In the genomic region with DNA sequence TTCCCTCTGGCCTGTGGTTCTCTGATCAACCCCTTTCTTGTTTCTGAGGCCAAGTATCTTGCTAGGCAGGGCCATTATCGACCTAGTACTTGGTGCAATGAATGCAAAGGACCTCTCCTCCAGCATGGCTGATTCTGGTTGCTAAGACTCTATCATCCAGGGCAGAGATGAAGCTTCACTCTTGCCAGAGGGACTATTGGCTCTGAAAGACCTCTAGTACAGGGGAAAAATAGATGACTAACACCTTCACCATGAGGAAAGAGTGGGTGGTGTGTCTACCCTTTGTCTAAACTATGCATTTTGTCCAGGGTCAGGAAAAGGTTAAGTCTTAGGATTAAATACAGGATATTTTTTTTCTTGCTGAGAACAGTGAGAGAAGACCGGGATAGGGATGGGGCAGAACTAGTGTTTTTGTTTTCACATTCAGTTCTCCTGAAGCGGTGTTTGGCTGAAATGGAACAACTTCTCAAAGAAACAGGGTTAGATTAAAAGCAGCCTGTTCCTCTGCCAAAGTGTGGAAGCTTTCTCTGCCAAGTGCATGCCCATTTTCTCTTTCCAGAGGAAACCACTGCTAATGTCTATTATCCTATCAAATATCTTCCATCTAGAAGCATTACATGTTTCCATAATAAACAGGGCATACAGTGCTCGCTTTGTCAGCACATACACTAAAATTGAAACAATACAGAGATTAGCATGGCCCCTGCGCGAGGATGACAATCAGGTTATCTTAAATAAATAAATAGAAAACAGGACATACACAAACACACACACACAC, we compare ENCODE assay signal across 9 cellular contexts. TPM values are rescaled to one million over a fixed set of nuclear protein-coding genes. Genes with fewer than 3 reads are reported as not detected.
DNase-seq lines count a peak whose midpoint lies in the region; ATAC-seq, FAIRE-seq and TF ChIP-seq lines count a peak whose summit lies in the region.
"Had no signal": no experiment of that assay in that cellular context is flagged by ENCODE, and none has a peak within 500 bp of the region (broad histone marks: within the 10 kb centered on the region; RNA-seq: fewer than 3 reads in every experiment).

No MANE protein-coding gene starts in this region.

- TF ChIP-seq CTCF in A549 (IDR thresholded peaks at IDR 0.05) (no peak), MCF 10A (IDR thresholded peaks at IDR 0.05; ENCODE audit: unreplicated experiment) (no peak), liver (IDR thresholded peaks at IDR 0.05; ENCODE audit: low read depth, low read length, missing input control) (no peak)

- H3K4me2 ChIP-seq in A549, result peak overlapping the region; percentile 87

- no peaks in the 10 kb centered on the region for H3K9me3 ChIP-seq in A549
- no peaks in the 10 kb centered on the region for H3K9me3 ChIP-seq in HUES48 (ENCODE audit: control insufficient read depth, insufficient read depth, low read length)
- H3K9me3 ChIP-seq in liver (ENCODE audit: control insufficient read depth in 4 of 4, low read length in 3 of 4), result no peaks in the 10 kb centered on the region

- POLR2A ChIA-PET in A549 (lab: Yijun Ruan, JAX) (no interaction called here), MCF 10A (lab: Yijun Ruan, JAX) (interaction anchor here (1.0 to 14.3 kb wide), 3 partner anchors 11 to 816 kb away, joined by 3 to 532 read pairs (median 342); a partner anchor contains a TSS)

- peak overlapping the region; percentile 89 for H3K27ac Mint-ChIP-seq in MCF 10A (ENCODE audit: low read depth, unreplicated experiment)

- TF ChIP-seq RAD21 in A549 (conservative IDR thresholded peaks at IDR 0.05 in 1 of 2, IDR thresholded peaks at IDR 0.05 in 1 of 2) (no peak), liver (IDR thresholded peaks at IDR 0.05) (no peak)

- no peak overlapping the region for H3K4me3 ChIP-seq in A549
- H3K4me3 ChIP-seq in HUES48 (ENCODE audit: low read depth, low read length), result no peak overlapping the region
- H3K4me3 ChIP-seq in liver (ENCODE audit: low read depth in 1 of 3, low read length in 3 of 3), result no peak overlapping the region

- DNase-seq in A549 (ENCODE audit: low read depth in 1 of 2, low spot score in 1 of 2), result peak in 1 of 2 experiments; percentile 61
- DNase-seq in MCF 10A (ENCODE audit: unreplicated experiment), result peak; percentile 93
- no peak for DNase-seq in left cardiac atrium
- no peak for DNase-seq in cardiac septum (ENCODE audit: low spot score)

- H3K9me3 Mint-ChIP-seq in MCF 10A (ENCODE audit: unreplicated experiment), result no peaks in the 10 kb centered on the region

- TF ChIP-seq POLR2A in A549 (IDR thresholded peaks at IDR 0.05; ENCODE audit: low read length), result no peak

- TF ChIP-seq EP300 in A549 (IDR thresholded peaks at IDR 0.05), result no peak

- peaks cover 37% of the 10 kb centered on the region for H3K4me1 Mint-ChIP-seq in MCF 10A (ENCODE audit: insufficient read depth, unreplicated experiment)

- FAIRE-seq in A549 (lab: Jason Lieb, UNC), result no peak
- FAIRE-seq: colon had no signal

- H3K9ac ChIP-seq in HUES48 (ENCODE audit: low read depth, low read length) (no peak overlapping the region), liver (ENCODE audit: low read depth in 1 of 2, low read length in 2 of 2) (peak overlapping the region in 1 of 2 donors; percentile 9)

- H3K27me3 ChIP-seq in HUES48 (ENCODE audit: control insufficient read depth, insufficient read depth, low read length) (no peaks in the 10 kb centered on the region), liver (ENCODE audit: control insufficient read depth in 4 of 4, insufficient read depth in 4 of 4, low read length in 3 of 4) (no peaks in the 10 kb centered on the region)

- H3K36me3 ChIP-seq in HUES48 (ENCODE audit: control insufficient read depth, insufficient read depth, low read length), result peaks cover 50% of the 10 kb centered on the region
- H3K36me3 ChIP-seq in liver (ENCODE audit: control insufficient read depth in 4 of 4, insufficient read depth in 3 of 4, low read depth in 1 of 4, low read length in 3 of 4), result peaks cover 0 to 37% (median 12%) of the 10 kb centered on the region in 4 donors

- peaks cover 69% of the 10 kb centered on the region for H3K4me1 ChIP-seq in A549
- H3K4me1 ChIP-seq in HUES48 (ENCODE audit: control insufficient read depth, insufficient read depth, low read length), result peaks cover 15% of the 10 kb centered on the region; the same call in 1 of the 2 replicates
- H3K4me1 ChIP-seq in liver (ENCODE audit: control insufficient read depth in 4 of 4, insufficient read depth in 4 of 4, low read length in 3 of 4), result peaks cover 23 to 91% (median 81%) of the 10 kb centered on the region in 4 donors

- intact Hi-C loops in MCF 10A (cut with micrococcal nuclease), result loop anchor here (1.0 kb wide), 1 partner anchor 8 kb away; no protein-coding TSS in a partner anchor
- intact Hi-C loops in left cardiac atrium (cut with DNase I), result no loop called here
- intact Hi-C loops in cardiac septum (cut with DNase I), result loop anchor here (10.0 kb wide), 1 partner anchor 174 kb away; a partner anchor contains a TSS

- BruUV-seq in MCF 10A (replicated peaks; lab: Mats Ljungman, UMichigan), result no TSS peak

- H3K27ac ChIP-seq in A549 (peak overlapping the region; percentile 97), HUES48 (ENCODE audit: low read depth, low read length) (peak overlapping the region; percentile 56), liver (ENCODE audit: low read depth in 1 of 2, low read length in 2 of 2) (peak overlapping the region; percentile 97 to 99)

- no peaks in the 10 kb centered on the region for H3K27me3 Mint-ChIP-seq in MCF 10A (ENCODE audit: insufficient read depth, unreplicated experiment)

- CTCF ChIA-PET in A549 (lab: Yijun Ruan, JAX) (interaction anchor here (1.1 to 1.8 kb wide), 2 partner anchors 7 to 13 kb away, joined by 3 to 5 read pairs; no protein-coding TSS in a partner anchor), MCF 10A (lab: Yijun Ruan, JAX) (interaction anchor here (0.6 to 8.4 kb wide), 8 partner anchors 8 to 214 kb away, joined by 3 to 83 read pairs (median 5); no protein-coding TSS in a partner anchor)

- peaks cover 74% of the 10 kb centered on the region for H3K36me3 Mint-ChIP-seq in MCF 10A (ENCODE audit: insufficient read depth, unreplicated experiment)

- 38% methylated on average over 6 of the region's 6 CpGs for WGBS in A549 (ENCODE audit: missing lambda C conversion rate)
- WGBS in liver, result 41% methylated on average over 6 of the region's 6 CpGs

- peak overlapping the region; percentile 54 for H3K4me3 Mint-ChIP-seq in MCF 10A (ENCODE audit: unreplicated experiment)

- no peak for ATAC-seq in A549
- no peak for ATAC-seq in HG02571 (IDR thresholded peaks at IDR 0.05; ENCODE audit: unreplicated experiment)
- no peak for ATAC-seq in activated CD4-positive, CD25-positive, alpha-beta regulatory T cell treated with anti-CD3 and anti-CD28 coated beads, Interleukin-2, amount 50 U/mL, for 24 hours
- ATAC-seq in left cardiac atrium, result no peak

TF ChIP-seq in A549, 52 proteins besides CTCF, POLR2A, EP300 and RAD21 (continues in another document):
- no peak for TF ChIP-seq SMC3 (IDR thresholded peaks at IDR 0.05)
- TF ChIP-seq CHD2 (IDR thresholded peaks at IDR 0.05; ENCODE audit: low read length, partially characterized antibody), result no peak
- no peak for TF ChIP-seq RNF2 (IDR thresholded peaks at IDR 0.05; ENCODE audit: borderline replicate concordance, low read depth)

RNA-seq across cellular contexts. Expression of a gene that starts 5.0 kb away (rescaled TPM):
- polyA plus RNA-seq in A549 (2011; rRNA removed) (23.8 and 24.9 TPM in 2 replicates), A549 (2017; fragmentation: RNase III; extraction: RNeasy Plus Mini Kit Qiagen cat#74134 plus additional on column Dnase treatment) (50.3 to 52.5 TPM (median 52.0 TPM) in 3 replicates), liver (10 to 100 TPM in 1 of 2 donors, 1 to 10 TPM in 1; 8.2 to 20.2 TPM)
- polyA plus RNA-seq in A549 (2012; cell fraction: cytosol; rRNA removed), result 63.0 and 82.2 TPM in 2 replicates
- 57.0 and 68.5 TPM in 2 replicates for polyA plus RNA-seq in A549 (2012; cell fraction: nucleus; rRNA removed)
- 14.3 and 14.9 TPM in 2 replicates for polyA minus RNA-seq in A549 (2011; rRNA and poly(A)+ RNA removed)
- total RNA-seq in MCF 10A (2022) (23.2 and 31.6 TPM in 2 replicates), liver (1 to 10 TPM; 6.8 to 9.5 TPM), left cardiac atrium (10 to 100 TPM; 21.4 to 33.8 TPM), cardiac septum (10.2 TPM)

RNA-seq across cellular contexts. Expression of a gene that starts 23.8 kb away (rescaled TPM):
- 12.5 and 12.8 TPM in 2 replicates for polyA plus RNA-seq in A549 (2011; rRNA removed)
- polyA plus RNA-seq in A549 (2012; cell fraction: cytosol; rRNA removed), result 8.1 and 12.1 TPM in 2 replicates
- 14.0 and 14.9 TPM in 2 replicates for polyA plus RNA-seq in A549 (2012; cell fraction: nucleus; rRNA removed)
- 15.2 to 21.8 TPM (median 17.2 TPM) in 3 replicates for polyA plus RNA-seq in A549 (2017; fragmentation: RNase III; extraction: RNeasy Plus Mini Kit Qiagen cat#74134 plus additional on column Dnase treatment)
- polyA minus RNA-seq in A549 (2011; rRNA and poly(A)+ RNA removed), result 24.0 and 25.4 TPM in 2 replicates
- total RNA-seq in MCF 10A (2022), result 20.0 and 29.1 TPM in 2 replicates
- 100 to 1,000 TPM in 1 of 2 donors, 1 to 10 TPM in 1; 6.5 to 110 TPM for total RNA-seq in liver
- polyA plus RNA-seq in liver, result 10 to 100 TPM; 27.6 to 71.6 TPM
- 1 to 10 TPM; 2.1 to 5.7 TPM for total RNA-seq in left cardiac atrium
- total RNA-seq in cardiac septum, result 1.3 TPM

RNA-seq across cellular contexts. Expression of a gene that starts 33.4 kb away (rescaled TPM):
- 16.4 and 19.0 TPM in 2 replicates for polyA plus RNA-seq in A549 (2011; rRNA removed)
- polyA plus RNA-seq in A549 (2012; cell fraction: cytosol; rRNA removed), result 17.3 and 20.9 TPM in 2 replicates
- 83.7 and 89.2 TPM in 2 replicates for polyA plus RNA-seq in A549 (2012; cell fraction: nucleus; rRNA removed)
- 18.4 to 23.5 TPM (median 19.5 TPM) in 3 replicates for polyA plus RNA-seq in A549 (2017; fragmentation: RNase III; extraction: RNeasy Plus Mini Kit Qiagen cat#74134 plus additional on column Dnase treatment)
- 33.8 and 36.3 TPM in 2 replicates for polyA minus RNA-seq in A549 (2011; rRNA and poly(A)+ RNA removed)
- total RNA-seq in MCF 10A (2022), result 18.4 and 19.6 TPM in 2 replicates
- 1 to 10 TPM; 7.2 to 7.3 TPM for total RNA-seq in liver
- 1 to 10 TPM in 1 of 2 donors, under 1 TPM in 1; 0.71 to 4.4 TPM for polyA plus RNA-seq in liver
- total RNA-seq in left cardiac atrium, result 10 to 100 TPM in 1 of 2 donors, 1 to 10 TPM in 1; 7.5 to 12.9 TPM
- 10.5 TPM for total RNA-seq in cardiac septum

RNA-seq across cellular contexts. Expression of a gene that starts 51.2 kb away (rescaled TPM):
- polyA plus RNA-seq in A549 (2011; rRNA removed) (0.05 TPM in 1 of 2 replicates, not detected in the other), A549 (2017; fragmentation: RNase III; extraction: RNeasy Plus Mini Kit Qiagen cat#74134 plus additional on column Dnase treatment) (0.04 TPM in 1 of 3 replicates, not detected in the others), liver (under 1 TPM in 1 of 2 donors, not detected in 1; 0.32 TPM)
- polyA plus RNA-seq in A549 (2012; cell fraction: cytosol; rRNA removed), result not detected in 2 replicates
- 0.05 TPM in 1 of 2 replicates, not detected in the other for polyA plus RNA-seq in A549 (2012; cell fraction: nucleus; rRNA removed)
- polyA minus RNA-seq in A549 (2011; rRNA and poly(A)+ RNA removed), result not detected in 2 replicates
- total RNA-seq in MCF 10A (2022) (not detected in 2 replicates), liver (under 1 TPM in 1 of 2 donors, not detected in 1; 0.33 TPM), left cardiac atrium (not detected), cardiac septum (not detected)

Comparison
In these comparisons a context has a peak if more than half of its experiments do, and no peak if none do; other contexts are left out.
1. intact Hi-C loops: an anchor here in MCF 10A (1.0 kb wide) and cardiac septum (10.0 kb wide); none called in left cardiac atrium.